16 cellular contexts compared by ENCODE assay signal in the genomic region with DNA sequence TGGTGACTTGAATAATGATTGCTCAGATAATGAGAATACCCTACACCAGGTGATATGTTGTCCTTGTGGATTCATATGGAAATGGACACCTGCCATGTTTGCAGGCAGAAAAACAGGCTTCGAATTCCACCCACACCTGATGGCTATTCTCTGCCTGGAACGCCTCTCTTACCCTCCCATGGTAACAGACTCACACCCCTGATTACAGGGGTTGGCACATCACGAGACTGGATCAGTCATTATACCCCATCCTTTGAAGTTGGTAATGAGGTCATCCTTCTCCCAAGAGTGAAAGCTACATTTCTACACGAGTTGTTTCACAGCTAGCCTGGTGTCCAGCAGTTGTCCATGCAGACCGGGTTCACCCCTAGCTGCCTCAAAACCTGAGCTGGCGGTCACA.
DNase-seq lines count a peak whose midpoint lies in the region; ATAC-seq and TF ChIP-seq lines count a peak whose summit lies in the region.
"Had no signal": no experiment of that assay in that cellular context is flagged by ENCODE, and none has a peak within 500 bp of the region (broad histone marks: within the 10 kb centered on the region; RNA-seq: fewer than 3 reads in every experiment).

No MANE protein-coding gene starts in this region.

- intact Hi-C loops in Calu3 (cut with micrococcal nuclease; ENCODE audit: unreplicated experiment): no loop called here

- H3K4me3 Mint-ChIP-seq in Calu3 (ENCODE audit: low read depth, unreplicated experiment): no peak overlapping the region
- H3K4me3 Mint-ChIP-seq: activated CD8-positive, alpha-beta T cell treated with anti-CD3 and anti-CD28 coated beads, Interleukin-2, amount 10 ng/mL, durations not matched to agents 7 days and 5 days; activated naive CD8-positive, alpha-beta T cell treated with anti-CD3 and anti-CD28 coated beads, Interleukin-2, amount 10 ng/mL, durations not matched to agents 7 days and 5 days; neural progenitor cell; stimulated activated memory B cell treated with anti-CD40 and anti-IgM and Interleukin-4, amounts not matched to agents 10 μg/mL and 1 μg/mL and 100 μg/mL, for 72 hours had no signal

- peak; percentile 58 for DNase-seq in Daoy (ENCODE audit: low read depth)
- peak; percentile 10 for DNase-seq in LoVo (ENCODE audit: low spot score)
- DNase-seq in RPMI7951 (ENCODE audit: low read depth): peak; percentile 17
- peak; percentile 68 for DNase-seq in iPS DF 4.7 (ENCODE audit: extremely low read depth, low spot score)
- DNase-seq in SIG-M5 (lab: John Stamatoyannopoulos, UW): no peak
- no peak for DNase-seq in Calu3
- no peak for DNase-seq in activated effector memory CD4-positive, alpha-beta T cell treated with anti-CD3 and anti-CD28 coated beads, Interleukin-2, amount 50 U/mL, for 16 hours
- DNase-seq: activated CD8-positive, alpha-beta T cell treated with anti-CD3 and anti-CD28 coated beads, Interleukin-2, amount 10 ng/mL, durations not matched to agents 7 days and 5 days; activated naive CD8-positive, alpha-beta T cell treated with anti-CD3 and anti-CD28 coated beads, Interleukin-2, amount 10 ng/mL, durations not matched to agents 7 days and 5 days; brain microvascular endothelial cell; Caco-2; NCI-H1092 treated with DMSO at 0.1 percent for 48 hours; thyroid gland had no signal

- H3K9me3 Mint-ChIP-seq in Calu3 (ENCODE audit: low read depth, unreplicated experiment): peaks cover 2% of the 10 kb centered on the region
- H3K9me3 Mint-ChIP-seq: stimulated activated memory B cell treated with anti-CD40 and anti-IgM and Interleukin-4, amounts not matched to agents 10 μg/mL and 1 μg/mL and 100 μg/mL, for 72 hours had no signal

- BruUV-seq in Calu3 (replicated peaks; lab: Mats Ljungman, UMichigan): no TSS peak

- no peak for ATAC-seq in GM18517 (IDR thresholded peaks at IDR 0.05; ENCODE audit: unreplicated experiment)
- ATAC-seq: activated CD8-positive, alpha-beta T cell treated with anti-CD3 and anti-CD28 coated beads, Interleukin-2, amount 10 ng/mL, durations not matched to agents 7 days and 5 days; stimulated activated memory B cell treated with anti-CD40 and anti-IgM and Interleukin-4, amounts not matched to agents 10 μg/mL and 1 μg/mL and 100 μg/mL, for 72 hours had no signal

- no peaks in the 10 kb centered on the region for H3K27me3 Mint-ChIP-seq in Calu3 (ENCODE audit: unreplicated experiment)

- peaks cover 5% of the 10 kb centered on the region for H3K36me3 Mint-ChIP-seq in Calu3 (ENCODE audit: insufficient read depth, unreplicated experiment)
- H3K36me3 Mint-ChIP-seq: activated naive CD8-positive, alpha-beta T cell treated with anti-CD3 and anti-CD28 coated beads, Interleukin-2, amount 10 ng/mL, durations not matched to agents 7 days and 5 days; neural progenitor cell; stimulated activated memory B cell treated with anti-CD40 and anti-IgM and Interleukin-4, amounts not matched to agents 10 μg/mL and 1 μg/mL and 100 μg/mL, for 72 hours had no signal

- CTCF ChIA-PET in Calu3 (lab: Charles Lee): no interaction called here

- no peak for TF ChIP-seq CTCF in Calu3 (IDR thresholded peaks at IDR 0.05; ENCODE audit: unreplicated experiment)

- peaks cover 18% of the 10 kb centered on the region for H3K4me1 Mint-ChIP-seq in Calu3 (ENCODE audit: low read depth, unreplicated experiment)
- H3K4me1 Mint-ChIP-seq: activated naive CD8-positive, alpha-beta T cell treated with anti-CD3 and anti-CD28 coated beads, Interleukin-2, amount 10 ng/mL, durations not matched to agents 7 days and 5 days; stimulated activated memory B cell treated with anti-CD40 and anti-IgM and Interleukin-4, amounts not matched to agents 10 μg/mL and 1 μg/mL and 100 μg/mL, for 72 hours had no signal

- no peak overlapping the region for H3K27ac Mint-ChIP-seq in Calu3 (ENCODE audit: unreplicated experiment)
- H3K27ac Mint-ChIP-seq: activated CD8-positive, alpha-beta T cell treated with anti-CD3 and anti-CD28 coated beads, Interleukin-2, amount 10 ng/mL, durations not matched to agents 7 days and 5 days; activated naive CD8-positive, alpha-beta T cell treated with anti-CD3 and anti-CD28 coated beads, Interleukin-2, amount 10 ng/mL, durations not matched to agents 7 days and 5 days; neural progenitor cell; stimulated activated memory B cell treated with anti-CD40 and anti-IgM and Interleukin-4, amounts not matched to agents 10 μg/mL and 1 μg/mL and 100 μg/mL, for 72 hours had no signal

Comparison
In these comparisons a context has a peak if more than half of its experiments do, and no peak if none do; other contexts are left out.
1. DNase-seq: peak in Daoy (single experiment), LoVo (single experiment), RPMI7951 (single experiment) and iPS DF 4.7 (single experiment); none in SIG-M5 (single experiment), Calu3 (single experiment) and activated effector memory CD4-positive, alpha-beta T cell treated with anti-CD3 and anti-CD28 coated beads, Interleukin-2, amount 50 U/mL, for 16 hours (single experiment).